In genomic region chr2:207107551-207107950, GRCh38 we compare ENCODE assay signal across 12 cellular contexts. TPM values are rescaled to one million over a fixed set of nuclear protein-coding genes. Genes with fewer than 3 reads are reported as not detected.
DNase-seq lines count a peak whose midpoint lies in the region; ATAC-seq and TF ChIP-seq lines count a peak whose summit lies in the region.
"Had no signal": no experiment of that assay in that cellular context is flagged by ENCODE, and none has a peak within 500 bp of the region (broad histone marks: within the 10 kb centered on the region; RNA-seq: fewer than 3 reads in every experiment).

No MANE protein-coding gene starts in this region.

- CTCF ChIA-PET in OCI-LY7 (lab: Charles Lee; ENCODE audit: unreplicated experiment): no interaction called here

- H3K27ac ChIP-seq in caudate nucleus (ENCODE audit: low read depth, low read length): peak overlapping the region; percentile 86
- H3K27ac ChIP-seq in OCI-LY7 (ENCODE audit: low read depth, low read length, poor library complexity, severe bottlenecking): no peak overlapping the region
- H3K27ac ChIP-seq in colonic mucosa: no peak overlapping the region
- H3K27ac ChIP-seq: skin epidermis had no signal

- H3K4me1 ChIP-seq in OCI-LY7 (ENCODE audit: insufficient read depth, low read length, poor library complexity, severe bottlenecking): no peaks in the 10 kb centered on the region
- no peaks in the 10 kb centered on the region for H3K4me1 ChIP-seq in colonic mucosa

- H3K9me3 ChIP-seq in OCI-LY7 (ENCODE audit: low read length): no peaks in the 10 kb centered on the region
- no peaks in the 10 kb centered on the region for H3K9me3 ChIP-seq in colonic mucosa

- no peak overlapping the region for H3K4me2 ChIP-seq in OCI-LY7 (ENCODE audit: low read length)

- no peak for TF ChIP-seq CTCF in OCI-LY7 (conservative IDR thresholded peaks at IDR 0.05; ENCODE audit: low read length)
- TF ChIP-seq CTCF in colonic mucosa (IDR thresholded peaks at IDR 0.05): no peak

- H3K9me2 ChIP-seq in OCI-LY7 (ENCODE audit: insufficient read depth, low read length): no peaks in the 10 kb centered on the region

- no peaks in the 10 kb centered on the region for H3K27me3 Mint-ChIP-seq in naive B cell

- H3K4me3 ChIP-seq in OCI-LY7 (ENCODE audit: low read depth, low read length, poor library complexity, severe bottlenecking) (no peak overlapping the region), colonic mucosa (no peak overlapping the region)
- H3K4me3 ChIP-seq: skin epidermis had no signal

- no peaks in the 10 kb centered on the region for H4K20me1 ChIP-seq in OCI-LY7 (ENCODE audit: insufficient read depth, low read length)

- no peak overlapping the region for H3K9ac ChIP-seq in colonic mucosa (ENCODE audit: low read depth in 2 of 2, low read length in 2 of 2)

- H3K79me2 ChIP-seq in OCI-LY7 (ENCODE audit: insufficient read depth, low read depth, low read length): no peaks in the 10 kb centered on the region

- H3K36me3 ChIP-seq in OCI-LY7 (ENCODE audit: insufficient read depth, low read length): no peaks in the 10 kb centered on the region
- H3K36me3 ChIP-seq in colonic mucosa: no peaks in the 10 kb centered on the region

- DNase-seq in G401 (ENCODE audit: low spot score) (peak; percentile 87), NCI-H146 treated with DMSO at 0.1 percent for 48 hours (lab: John Stamatoyannopoulos, UW; ENCODE audit: unreplicated experiment) (peak; percentile 19), caudate nucleus (lab: John Stamatoyannopoulos, UW) (peak in 24 of 61 donors; percentile 9 to 65 (median 27)), naive B cell (peak; percentile 18), OCI-LY7 (ENCODE audit: low spot score) (no peak), colonic mucosa (no peak)
- no peak for DNase-seq in effector CD4-positive, alpha-beta T cell
- no peak for DNase-seq in stimulated activated CD4-positive, alpha-beta T cell treated with anti-CD3 and anti-CD28 coated beads, Interleukin-4, amount 100 ng/mL, for 4 hours
- DNase-seq: activated T-cell treated with anti-CD3 and anti-CD28 coated beads, Interleukin-2, amount 50 U/mL, for 4 hours; mammary epithelial cell; NCI-H524 had no signal

- no peaks in the 10 kb centered on the region for H3K9me3 Mint-ChIP-seq in naive B cell
- H3K9me3 Mint-ChIP-seq: activated T-cell treated with anti-CD3 and anti-CD28 coated beads, Interleukin-2, amount 50 U/mL, for 4 hours had no signal

- peak overlapping the region in 5 of 6 donors; percentile 30 to 91 (median 67) for H3K27ac Mint-ChIP-seq in naive B cell

- peak; percentile 77 to 82 for ATAC-seq in naive B cell (ENCODE audit: low read depth in 2 of 2)
- ATAC-seq: activated T-cell treated with anti-CD3 and anti-CD28 coated beads, Interleukin-2, amount 50 U/mL, for 4 hours had no signal

- POLR2A ChIA-PET in OCI-LY7 (lab: Charles Lee): interaction anchor here (2.0 kb wide), 1 partner anchor 11 kb away, joined by 5 read pairs; no protein-coding TSS in a partner anchor

- H2AFZ ChIP-seq in OCI-LY7 (ENCODE audit: low read length): no peak overlapping the region

- peak overlapping the region in 6 of 8 donors; percentile 9 to 74 (median 46) for H3K4me3 Mint-ChIP-seq in naive B cell
- H3K4me3 Mint-ChIP-seq: activated T-cell treated with anti-CD3 and anti-CD28 coated beads, Interleukin-2, amount 50 U/mL, for 4 hours had no signal

- in situ Hi-C loops in G401 (cut with HindIII; ENCODE audit: low sequenced_read_pairs): no loop called here

- no peaks in the 10 kb centered on the region for H3K27me3 ChIP-seq in colonic mucosa

- H3K4me1 Mint-ChIP-seq in naive B cell: peaks cover 24 to 36% (median 25%) of the 10 kb centered on the region in 3 donors

- intact Hi-C loops in OCI-LY7 (cut with micrococcal nuclease; ENCODE audit: unreplicated experiment): no loop called here
- intact Hi-C loops in colonic mucosa (cut with DNase I): no loop called here

- H3K36me3 Mint-ChIP-seq in naive B cell: peaks cover 0 to 15% of the 10 kb centered on the region in 2 donors

- no TSS peak for BruUV-seq in OCI-LY7 (replicated peaks; lab: Mats Ljungman, UMichigan)

RNA-seq across cellular contexts. Expression of gene KLF7, which starts 58.2 kb away (rescaled TPM):
- 1.2 and 1.7 TPM in 2 replicates for total RNA-seq in G401 (2014; rRNA removed; shearing (Covaris generic))
- polyA plus RNA-seq in naive B cell (ENCODE audit: low read depth in 6 of 6): 10 to 100 TPM; 14.2 to 25.1 (median 15.0) TPM
- 0.08 TPM in 1 of 2 replicates, not detected in the other for total RNA-seq in OCI-LY7 (2014; rRNA removed; shearing (Covaris generic))
- 0.35 TPM in 1 of 2 replicates, not detected in the other for total RNA-seq in OCI-LY7 (2022)
- 10 to 100 TPM in 1 of 2 donors, 1 to 10 TPM in 1; 4.7 to 12.9 TPM for total RNA-seq in colonic mucosa

Comparison
In these comparisons a context has a peak if more than half of its experiments do, and no peak if none do; other contexts are left out.
1. DNase-seq: peak in G401 (single experiment), NCI-H146 treated with DMSO at 0.1 percent for 48 hours (single experiment) and naive B cell (single experiment); none in OCI-LY7 (single experiment), effector CD4-positive, alpha-beta T cell (single experiment), stimulated activated CD4-positive, alpha-beta T cell treated with anti-CD3 and anti-CD28 coated beads, Interleukin-4, amount 100 ng/mL, for 4 hours (0 of 2) and colonic mucosa (single experiment).